11 cellular contexts compared by ENCODE assay signal in genomic region chr10:29535778-29536459, GRCh38.
DNase-seq lines count a peak whose midpoint lies in the region; ATAC-seq and TF ChIP-seq lines count a peak whose summit lies in the region.
"Had no signal": no experiment of that assay in that cellular context is flagged by ENCODE, and none has a peak within 500 bp of the region (broad histone marks: within the 10 kb centered on the region; RNA-seq: fewer than 3 reads in every experiment).

No MANE protein-coding gene starts in this region.

- CTCF ChIA-PET in Caco-2 (lab: Charles Lee): interaction anchor here (0.7 to 2.5 kb wide), 18 partner anchors 11 to 609 kb away, joined by 3 to 20 read pairs (median 6); partner anchors contain the start of gene SVIL

- no peaks in the 10 kb centered on the region for H3K27me3 ChIP-seq in Caco-2 (replicated peaks; ENCODE audit: control insufficient read depth, insufficient read depth, low read length)
- H3K27me3 ChIP-seq in left ventricle myocardium inferior (ENCODE audit: low read depth): no peaks in the 10 kb centered on the region
- no peaks in the 10 kb centered on the region for H3K27me3 ChIP-seq in gastrocnemius medialis

- H3K27ac ChIP-seq in left ventricle myocardium inferior (replicated peaks) (peak overlapping the region; percentile 85), gastrocnemius medialis (peak overlapping the region; percentile 82 to 90 (median 87))

- BruUV-seq in Caco-2 (replicated peaks; lab: Mats Ljungman, UMichigan): no TSS peak

- H3K36me3 ChIP-seq in Caco-2 (ENCODE audit: control insufficient read depth, insufficient read depth, low read length) (0 out of 2 replicates have a peak, but pooled peaks cover 2% of the 10 kb centered on the region), left ventricle myocardium inferior (peaks cover 27% of the 10 kb centered on the region), gastrocnemius medialis (peaks cover 0 to 41% of the 10 kb centered on the region in 2 donors)

- H3K4me1 ChIP-seq in Caco-2: peaks cover 38% of the 10 kb centered on the region
- H3K4me1 ChIP-seq in left ventricle myocardium inferior: peaks cover 57% of the 10 kb centered on the region
- peaks cover 84 to 86% of the 10 kb centered on the region in 2 donors for H3K4me1 ChIP-seq in gastrocnemius medialis

- no peaks in the 10 kb centered on the region for H3K9me3 Mint-ChIP-seq in Caco-2 (ENCODE audit: unreplicated experiment)
- H3K9me3 Mint-ChIP-seq: activated T-helper 1 cell treated with anti-CD3 and anti-CD28 coated beads, Interleukin-12 subunit alpha, Interleukin-12 subunit beta, Interleukin-2, Interleukin-4 antibody, amounts not matched to agents 30 ng/mL and 10 ng/mL and 1 ng/mL, durations not matched to agents 14 hours and 24 hours and 36 hours had no signal

- in situ Hi-C loops in astrocyte of the cerebellum (cut with HindIII; ENCODE audit: low sequenced_read_pairs) (no loop called here), gastrocnemius medialis (cut with MboI; ENCODE audit: low sequenced_read_pairs in 4 of 4) (no loop called here)

- H3K27ac Mint-ChIP-seq in Caco-2 (ENCODE audit: unreplicated experiment): peak overlapping the region; percentile 80
- H3K27ac Mint-ChIP-seq: activated T-helper 1 cell treated with anti-CD3 and anti-CD28 coated beads, Interleukin-12 subunit alpha, Interleukin-12 subunit beta, Interleukin-2, Interleukin-4 antibody, amounts not matched to agents 30 ng/mL and 10 ng/mL and 1 ng/mL, durations not matched to agents 14 hours and 24 hours and 36 hours had no signal

- TF ChIP-seq POLR2A in gastrocnemius medialis (IDR thresholded peaks at IDR 0.05): no peak

- no peaks in the 10 kb centered on the region for H3K27me3 Mint-ChIP-seq in Caco-2 (ENCODE audit: insufficient read depth, unreplicated experiment)

- peaks cover 11% of the 10 kb centered on the region for H3K36me3 Mint-ChIP-seq in Caco-2 (ENCODE audit: insufficient read depth, unreplicated experiment)

- no peak for DNase-seq in Caco-2
- no peak for DNase-seq in astrocyte of the cerebellum (ENCODE audit: low read depth)
- DNase-seq in left ventricle myocardium inferior: no peak
- DNase-seq in gastrocnemius medialis: peak in 1 of 2 donors; percentile 10
- DNase-seq in T-helper 2 cell: no peak
- DNase-seq in activated CD4-positive, alpha-beta T cell treated with anti-CD3 and anti-CD28 coated beads, Interleukin-2, amount 50 U/mL, for 1 hour: no peak
- DNase-seq in inferior parietal cortex (ENCODE audit: extremely low spot score): no peak
- DNase-seq: DMS153, NCI-H2107 had no signal

- H3K4me3 Mint-ChIP-seq in Caco-2 (ENCODE audit: unreplicated experiment): peak overlapping the region; percentile 64
- H3K4me3 Mint-ChIP-seq: activated T-helper 1 cell treated with anti-CD3 and anti-CD28 coated beads, Interleukin-12 subunit alpha, Interleukin-12 subunit beta, Interleukin-2, Interleukin-4 antibody, amounts not matched to agents 30 ng/mL and 10 ng/mL and 1 ng/mL, durations not matched to agents 14 hours and 24 hours and 36 hours had no signal

- intact Hi-C loops in Caco-2 (cut with micrococcal nuclease; ENCODE audit: unreplicated experiment): loop anchor here (1.0 to 2.0 kb wide), 4 partner anchors 23 to 199 kb away; no protein-coding TSS in a partner anchor
- intact Hi-C loops in left ventricle myocardium inferior (cut with micrococcal nuclease): no loop called here
- intact Hi-C loops in gastrocnemius medialis (cut with DNase I; ENCODE audit: low total_unique reads): no loop called here

- H3K4me1 Mint-ChIP-seq in Caco-2 (ENCODE audit: low read depth, unreplicated experiment): peaks cover 24% of the 10 kb centered on the region

- ATAC-seq in gastrocnemius medialis (no peak), HG03196 (IDR thresholded peaks at IDR 0.05; ENCODE audit: unreplicated experiment) (no peak)

- H3K4me3 ChIP-seq in Caco-2 (ENCODE audit: low read depth, low read length): no peak overlapping the region
- H3K4me3 ChIP-seq in astrocyte of the cerebellum (ENCODE audit: low read depth, low read length): peak overlapping the region; percentile 0
- peak overlapping the region; percentile 34 for H3K4me3 ChIP-seq in left ventricle myocardium inferior
- no peak overlapping the region for H3K4me3 ChIP-seq in gastrocnemius medialis

- TF ChIP-seq CTCF in Caco-2 (IDR thresholded peaks at IDR 0.05; ENCODE audit: insufficient read depth in 1 of 2, low read depth in 1 of 2, low read length in 1 of 2, severe bottlenecking in 1 of 2, unreplicated experiment in 1 of 2): peak in 1 of 2 experiments; percentile 7
- no peak for TF ChIP-seq CTCF in astrocyte of the cerebellum (IDR thresholded peaks at IDR 0.05; ENCODE audit: low read depth, low read length, missing control alignments)
- no peak for TF ChIP-seq CTCF in left ventricle myocardium inferior (IDR thresholded peaks at IDR 0.05; ENCODE audit: borderline replicate concordance)
- no peak for TF ChIP-seq CTCF in gastrocnemius medialis (IDR thresholded peaks at IDR 0.05 in 4 of 5, conservative IDR thresholded peaks at IDR 0.05 in 1 of 5)

- no peaks in the 10 kb centered on the region for H3K9me3 ChIP-seq in Caco-2
- no peaks in the 10 kb centered on the region for H3K9me3 ChIP-seq in left ventricle myocardium inferior (replicated peaks)
- H3K9me3 ChIP-seq in gastrocnemius medialis: no peaks in the 10 kb centered on the region

- POLR2A ChIA-PET in Caco-2 (lab: Charles Lee): interaction anchor here (1.0 kb wide), 1 partner anchor 23 kb away, joined by 16 read pairs; no protein-coding TSS in a partner anchor

Comparison
In these comparisons a context has a peak if more than half of its experiments do, and no peak if none do; other contexts are left out.
1. H3K4me3 ChIP-seq: peak in astrocyte of the cerebellum (single experiment) and left ventricle myocardium inferior (single experiment); none in Caco-2 (single experiment) and gastrocnemius medialis (0 of 4).